8 cellular contexts compared by ENCODE assay signal in the genomic region with DNA sequence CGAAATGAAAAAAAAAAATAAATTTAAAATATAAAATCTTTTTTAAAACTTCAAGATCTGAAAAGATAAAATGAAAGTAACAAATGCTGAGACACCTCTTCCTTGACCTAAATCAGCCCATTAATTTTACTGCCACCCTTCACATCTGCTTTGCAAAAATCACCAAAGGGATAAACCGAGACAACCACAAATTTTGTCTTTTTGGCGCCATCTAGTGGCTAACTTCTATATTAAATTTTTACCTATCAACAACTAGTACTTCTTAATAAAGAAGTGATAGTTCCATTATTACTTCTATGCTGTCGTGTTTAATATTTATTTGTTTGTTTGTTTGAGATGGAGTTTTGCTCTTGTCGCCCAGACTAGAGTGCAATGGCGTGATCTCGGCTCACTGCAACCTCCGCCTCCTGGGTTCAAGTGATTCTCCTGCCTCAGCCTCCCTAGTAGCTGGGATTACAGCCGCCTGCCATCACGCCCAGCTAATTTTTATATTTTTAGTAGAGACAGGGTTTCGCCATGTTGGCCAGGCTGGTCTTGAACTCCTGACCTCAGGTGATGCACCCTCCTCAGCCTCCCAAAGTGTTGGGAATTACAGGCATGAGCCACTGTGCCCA. TPM values are rescaled to one million over a fixed set of nuclear protein-coding genes. Genes with fewer than 3 reads are reported as not detected.
DNase-seq lines count a peak whose midpoint lies in the region; FAIRE-seq and TF ChIP-seq lines count a peak whose summit lies in the region.
"Not testable (repeated sequence)": the region's sequence is repeated elsewhere in the genome, so short reads cannot be mapped to it uniquely, and the experiment has no call there.

No MANE protein-coding gene starts in this region.

- H3K4me1 Mint-ChIP-seq in glutamatergic neuron (ENCODE audit: low read depth, unreplicated experiment); nephron progenitor cell: not testable (repeated sequence)

- H3K4me3 ChIP-seq in SK-N-MC: not testable (repeated sequence)

- H3K36me3 ChIP-seq in SK-N-MC (ENCODE audit: insufficient read depth, low read length): not testable (repeated sequence)

- not testable (repeated sequence) for H3K9me3 Mint-ChIP-seq in glutamatergic neuron (ENCODE audit: unreplicated experiment); nephron progenitor cell

- not testable (repeated sequence) for H3K27me3 Mint-ChIP-seq in glutamatergic neuron (ENCODE audit: unreplicated experiment); nephron progenitor cell (ENCODE audit: low read depth, poor library complexity)

- H3K9ac ChIP-seq in SK-N-MC (ENCODE audit: insufficient read length): not testable (repeated sequence)

- in situ Hi-C loops in ACHN (cut with HindIII; ENCODE audit: low pct_ligation_motif_present, low pct_unique_long_range_greater_than_20kb, low sequenced_read_pairs); T47D (cut with HindIII; ENCODE audit: low pct_unique_long_range_greater_than_20kb, low sequenced_read_pairs): not testable (repeated sequence)

- TF ChIP-seq CTCF in glutamatergic neuron (IDR thresholded peaks at IDR 0.05; ENCODE audit: partially characterized antibody, unreplicated experiment): peak; percentile 81
- peak; percentile 59 for TF ChIP-seq CTCF in nephron progenitor cell (IDR thresholded peaks at IDR 0.05)

- FAIRE-seq in HTR-8/SVneo (lab: Jason Lieb, UNC): not testable (repeated sequence)

- H3K9me3 ChIP-seq in SK-N-MC (ENCODE audit: low read depth, low read length): not testable (repeated sequence)

- not testable (repeated sequence) for H3K4me3 Mint-ChIP-seq in glutamatergic neuron (ENCODE audit: unreplicated experiment); nephron progenitor cell

- H3K27ac ChIP-seq in SK-N-MC: not testable (repeated sequence)

- DNase-seq in ACHN (peak; percentile 67), GF-D8 (lab: John Stamatoyannopoulos, UW) (peak; percentile 8), HTR-8/SVneo (ENCODE audit: insufficient read length, low spot score) (peak; percentile 57), NCI-H2196 treated with DMSO at 0.1 percent for 48 hours (lab: John Stamatoyannopoulos, UW; ENCODE audit: unreplicated experiment) (peak; percentile 27), SK-N-MC (ENCODE audit: low read depth, low spot score) (peak; percentile 52), T47D (ENCODE audit: low read depth in 1 of 2, low spot score in 1 of 2) (peak; percentile 54 to 68), nephron progenitor cell (peak; percentile 15)
- DNase-seq in glutamatergic neuron: not testable (repeated sequence)

- not testable (repeated sequence) for H3K36me3 Mint-ChIP-seq in glutamatergic neuron (ENCODE audit: unreplicated experiment); nephron progenitor cell (ENCODE audit: low read depth)

- not testable (repeated sequence) for H3K27ac Mint-ChIP-seq in glutamatergic neuron (ENCODE audit: unreplicated experiment); nephron progenitor cell

RNA-seq across cellular contexts. Expression of gene CYCS, which starts 35.0 kb away (rescaled TPM):
- 127 TPM for total RNA-seq in glutamatergic neuron (ENCODE audit: unreplicated experiment)
